ENCODE assay signal across 1 cellular context in genomic region chr1:54273837-54274192, GRCh38.
TF ChIP-seq lines count a peak whose summit lies in the region.

No MANE protein-coding gene starts in this region.

TF ChIP-seq in SK-N-SH treated with all-trans-retinoic acid at 6 μM for 48 hours, 23 proteins besides CTCF, POLR2A, EP300 and RAD21 (continued from another document):
- TF ChIP-seq TCF4 (CRISPR knock-in tag; IDR thresholded peaks at IDR 0.05; ENCODE audit: borderline replicate concordance) (no peak), ZNF8 (CRISPR knock-in tag; IDR thresholded peaks at IDR 0.05) (no peak)
